In genomic region chr11:126595560-126595959, GRCh38 we compare ENCODE assay signal across 18 cellular contexts.
DNase-seq lines count a peak whose midpoint lies in the region; ATAC-seq and TF ChIP-seq lines count a peak whose summit lies in the region.
"Had no signal": no experiment of that assay in that cellular context is flagged by ENCODE, and none has a peak within 500 bp of the region (broad histone marks: within the 10 kb centered on the region; RNA-seq: fewer than 3 reads in every experiment).

No MANE protein-coding gene starts in this region.

- CTCF ChIA-PET in WTC11 (lab: Charles Lee): interaction anchor here (0.7 to 2.1 kb wide), 4 partner anchors 9 to 154 kb away, joined by 5 to 10 read pairs (median 6); no protein-coding TSS in a partner anchor

- no peak overlapping the region for H3K27ac Mint-ChIP-seq in GM23338
- no peak overlapping the region for H3K27ac Mint-ChIP-seq in WTC11
- H3K27ac Mint-ChIP-seq in endodermal cell: no peak overlapping the region
- H3K27ac Mint-ChIP-seq: CD14-positive monocyte; CD8-positive, alpha-beta T cell had no signal

- 75 to 93% methylated on average over 3 of the region's 3 CpGs for WGBS in endodermal cell (ENCODE audit: insufficient coverage in 1 of 2, insufficient read length in 1 of 2), 2 experiments
- 92 to 93% methylated on average over 3 of the region's 3 CpGs for WGBS in testis, 2 donors

- no peak overlapping the region for H3K9ac ChIP-seq in endodermal cell (ENCODE audit: extremely low read depth, low read length, poor library complexity, severe bottlenecking)
- H3K9ac ChIP-seq: GM23248 had no signal

- no peaks in the 10 kb centered on the region for H3K36me3 Mint-ChIP-seq in GM23338 (ENCODE audit: low read depth)
- peaks cover 10% of the 10 kb centered on the region for H3K36me3 Mint-ChIP-seq in WTC11
- no peaks in the 10 kb centered on the region for H3K36me3 Mint-ChIP-seq in endodermal cell (ENCODE audit: low read depth)
- H3K36me3 Mint-ChIP-seq: CD14-positive monocyte; CD8-positive, alpha-beta T cell had no signal

- H3K27me3 Mint-ChIP-seq in GM23338 (ENCODE audit: insufficient read depth, low read depth, poor library complexity): peaks cover 3% of the 10 kb centered on the region
- H3K27me3 Mint-ChIP-seq in WTC11 (ENCODE audit: low read depth): no peaks in the 10 kb centered on the region
- peaks cover 8% of the 10 kb centered on the region for H3K27me3 Mint-ChIP-seq in endodermal cell (ENCODE audit: insufficient read depth)

- ATAC-seq in GM23338 (no peak), WTC11 (no peak), GM19467 (IDR thresholded peaks at IDR 0.05; ENCODE audit: unreplicated experiment) (no peak)
- ATAC-seq: A549; CD8-positive, alpha-beta T cell had no signal

- no peaks in the 10 kb centered on the region for H3K36me3 ChIP-seq in GM23338 (ENCODE audit: insufficient read depth)
- H3K36me3 ChIP-seq in H7 (replicated peaks; ENCODE audit: control insufficient read depth, insufficient read depth, low read length): no peaks in the 10 kb centered on the region
- H3K36me3 ChIP-seq in endodermal cell (ENCODE audit: control insufficient read depth, insufficient read depth, low read length): no peaks in the 10 kb centered on the region
- no peaks in the 10 kb centered on the region for H3K36me3 ChIP-seq in testis (ENCODE audit: low read depth, missing control alignments)

- H3K27ac ChIP-seq in GM23338 (ENCODE audit: low read depth) (no peak overlapping the region), endodermal cell (ENCODE audit: low read depth, low read length) (no peak overlapping the region), testis (no peak overlapping the region)
- H3K27ac ChIP-seq: A549, GM23248, HL-60 had no signal

- intact Hi-C loops in testis (cut with DNase I; ENCODE audit: low total_unique reads): no loop called here

- H3K4me1 Mint-ChIP-seq in GM23338 (peaks cover 12% of the 10 kb centered on the region), WTC11 (peaks cover 21% of the 10 kb centered on the region), endodermal cell (peaks cover 7% of the 10 kb centered on the region)
- H3K4me1 Mint-ChIP-seq: CD14-positive monocyte had no signal

- POLR2A ChIA-PET in WTC11 (lab: Charles Lee): no interaction called here

- TF ChIP-seq POLR2A in testis (IDR thresholded peaks at IDR 0.05): no peak

- H3K9me3 Mint-ChIP-seq in GM23338 (peaks cover 6% of the 10 kb centered on the region; the same call in 2 of the 3 replicates), WTC11 (peaks cover 13% of the 10 kb centered on the region), endodermal cell (no peaks in the 10 kb centered on the region)

- no peaks in the 10 kb centered on the region for H4K20me1 ChIP-seq in GM23338 (replicated peaks; ENCODE audit: insufficient read depth)

- no peak for DNase-seq in GM23338 (ENCODE audit: low spot score)
- peak; percentile 61 for DNase-seq in H7
- peak; percentile 28 for DNase-seq in WTC11 (ENCODE audit: low spot score)
- DNase-seq in endodermal cell: peak; percentile 77
- DNase-seq in AG08395 (ENCODE audit: low spot score): no peak
- no peak for DNase-seq in testis
- no peak for DNase-seq in Kasumi-1 (lab: John Stamatoyannopoulos, UW)
- DNase-seq: CD8-positive, alpha-beta T cell; COR-L47; DMS153; GM23248; HCEC 1CT; IMR-90; KG1 had no signal

- no peaks in the 10 kb centered on the region for H3K79me2 ChIP-seq in GM23338 (replicated peaks; ENCODE audit: insufficient read depth)

- peak; percentile 39 to 44 for TF ChIP-seq CTCF in GM23338 (conservative IDR thresholded peaks at IDR 0.05; ENCODE audit: low read depth in 2 of 2)
- TF ChIP-seq CTCF in WTC11 (IDR thresholded peaks at IDR 0.05): no peak
- TF ChIP-seq CTCF in endodermal cell (conservative IDR thresholded peaks at IDR 0.05): peak; percentile 67
- no peak for TF ChIP-seq CTCF in testis (IDR thresholded peaks at IDR 0.05)

- no peak overlapping the region for H3K4me2 ChIP-seq in GM23338
- H3K4me2 ChIP-seq: A549 had no signal

- no peaks in the 10 kb centered on the region for H3F3A ChIP-seq in GM23338 (replicated peaks; ENCODE audit: low read depth)

- H3K4me3 ChIP-seq in GM23338 (no peak overlapping the region), H7 (ENCODE audit: insufficient read depth, low read depth, low read length) (no peak overlapping the region), endodermal cell (ENCODE audit: low read length) (no peak overlapping the region), testis (no peak overlapping the region)
- H3K4me3 ChIP-seq: A549, GM23248 had no signal

- H3K4me1 ChIP-seq in GM23338 (ENCODE audit: insufficient read depth): peaks cover 10% of the 10 kb centered on the region
- no peaks in the 10 kb centered on the region for H3K4me1 ChIP-seq in endodermal cell (ENCODE audit: control insufficient read depth, insufficient read depth, low read length)
- no peaks in the 10 kb centered on the region for H3K4me1 ChIP-seq in testis
- H3K4me1 ChIP-seq: A549 had no signal

- H3K27me3 ChIP-seq in GM23338 (ENCODE audit: insufficient read depth) (no peaks in the 10 kb centered on the region), H7 (ENCODE audit: control insufficient read depth, insufficient read depth, low read length) (no peaks in the 10 kb centered on the region), endodermal cell (ENCODE audit: control insufficient read depth, insufficient read depth, low read length, poor library complexity, severe bottlenecking) (no peaks in the 10 kb centered on the region), testis (no peaks in the 10 kb centered on the region)

- no peak overlapping the region for H2AFZ ChIP-seq in GM23338
- H2AFZ ChIP-seq: GM23248 had no signal

- H3K4me3 Mint-ChIP-seq in GM23338 (no peak overlapping the region), WTC11 (no peak overlapping the region), endodermal cell (no peak overlapping the region)
- H3K4me3 Mint-ChIP-seq: CD14-positive monocyte; CD8-positive, alpha-beta T cell had no signal

- no peaks in the 10 kb centered on the region for H3K9me3 ChIP-seq in endodermal cell (ENCODE audit: control insufficient read depth, low read length)
- no peaks in the 10 kb centered on the region for H3K9me3 ChIP-seq in testis
- H3K9me3 ChIP-seq: A549 had no signal

- H3K9me2 ChIP-seq in GM23338 (ENCODE audit: insufficient read depth): no peaks in the 10 kb centered on the region; the same call in 1 of the 2 replicates

TF ChIP-seq in GM23338, 12 proteins besides CTCF, POLR2A, EP300 and RAD21 (continues in another document):
- no peak for TF ChIP-seq ZNF331 (CRISPR knock-in tag; IDR thresholded peaks at IDR 0.05; ENCODE audit: low read depth)
- TF ChIP-seq REST (IDR thresholded peaks at IDR 0.05; ENCODE audit: unreplicated experiment): no peak
- TF ChIP-seq JUNB (IDR thresholded peaks at IDR 0.05; ENCODE audit: unreplicated experiment): no peak
- no peak for TF ChIP-seq ZNF114 (CRISPR knock-in tag; IDR thresholded peaks at IDR 0.05)

TF ChIP-seq in WTC11, 78 proteins besides CTCF, POLR2A, EP300 and RAD21 (continues in another document):
- no peak for TF ChIP-seq CREM (CRISPR knock-in tag; IDR thresholded peaks at IDR 0.05)
- TF ChIP-seq STAT6 (CRISPR knock-in tag; conservative IDR thresholded peaks at IDR 0.05; ENCODE audit: low read depth): no peak
- no peak for TF ChIP-seq FOXP4 (CRISPR knock-in tag; IDR thresholded peaks at IDR 0.05)
- no peak for TF ChIP-seq ZNF416 (CRISPR knock-in tag; IDR thresholded peaks at IDR 0.05)
- TF ChIP-seq MAX (CRISPR knock-in tag; IDR thresholded peaks at IDR 0.05): no peak

Comparison
In these comparisons a context has a peak if more than half of its experiments do, and no peak if none do; other contexts are left out.
1. DNase-seq: peak in H7 (single experiment), WTC11 (single experiment) and endodermal cell (single experiment); none in GM23338 (single experiment), AG08395 (single experiment), testis (single experiment) and Kasumi-1 (0 of 2).
2. CTCF ChIP-seq: peak in GM23338 (2 of 2) and endodermal cell (single experiment); none in WTC11 (single experiment) and testis (0 of 3).